ENCODE assay signal across 8 cellular contexts in genomic region chr1:151130837-151131586, GRCh38. TPM values are rescaled to one million over a fixed set of nuclear protein-coding genes. Genes with fewer than 3 reads are reported as not detected.
A peak's percentile ranks its signal among the peaks of the same experiment; 100 is the strongest.
DNase-seq lines count a peak whose midpoint lies in the region; ATAC-seq and TF ChIP-seq lines count a peak whose summit lies in the region.

No MANE protein-coding gene starts in this region.

- peaks cover 6% of the 10 kb centered on the region for H3K36me3 ChIP-seq in neural cell (ENCODE audit: insufficient read depth, low read length)

- peak; percentile 94 for ATAC-seq in stimulated activated memory B cell treated with anti-CD40 and anti-IgM and Interleukin-4, amounts not matched to agents 10 μg/mL and 1 μg/mL and 100 μg/mL, for 72 hours
- ATAC-seq in HG03025 (IDR thresholded peaks at IDR 0.05; ENCODE audit: low FRiP score, unreplicated experiment) = no peak

- DNase-seq in HuH-7.5 (ENCODE audit: low spot score) (peak; percentile 10), fibroblast of the conjunctiva (ENCODE audit: low read depth) (peak; percentile 67), glomerular visceral epithelial cell (ENCODE audit: extremely low spot score) (no peak)
- peak; percentile 44 to 60 for DNase-seq in activated T-helper 1 cell treated with anti-CD3 and anti-CD28 coated beads, Interleukin-2, amount 50 U/mL, for 16 hours (ENCODE audit: low read depth in 1 of 2, low spot score in 1 of 2)

- no peak for TF ChIP-seq RAD21 in neural cell (conservative IDR thresholded peaks at IDR 0.05)

- H3K9me3 Mint-ChIP-seq in stimulated activated memory B cell treated with anti-CD40 and anti-IgM and Interleukin-4, amounts not matched to agents 10 μg/mL and 1 μg/mL and 100 μg/mL, for 72 hours = no peaks in the 10 kb centered on the region

- no peaks in the 10 kb centered on the region for H3F3A ChIP-seq in neural cell (ENCODE audit: insufficient read depth, low read length, poor library complexity, severe bottlenecking)

- no peaks in the 10 kb centered on the region for H3K79me2 ChIP-seq in neural cell (replicated peaks; ENCODE audit: insufficient read depth, low read length)

- H3K27me3 Mint-ChIP-seq in stimulated activated memory B cell treated with anti-CD40 and anti-IgM and Interleukin-4, amounts not matched to agents 10 μg/mL and 1 μg/mL and 100 μg/mL, for 72 hours = no peaks in the 10 kb centered on the region

- H4K20me1 ChIP-seq in neural cell (ENCODE audit: insufficient read depth) = no peaks in the 10 kb centered on the region

- peak overlapping the region; percentile 84 for H3K27ac Mint-ChIP-seq in stimulated activated memory B cell treated with anti-CD40 and anti-IgM and Interleukin-4, amounts not matched to agents 10 μg/mL and 1 μg/mL and 100 μg/mL, for 72 hours

- H2AFZ ChIP-seq in neural cell (ENCODE audit: low read depth, low read length) = no peak overlapping the region

- H3K27ac ChIP-seq in neural cell (ENCODE audit: low read length) = no peak overlapping the region

- H3K4me2 ChIP-seq in neural cell (ENCODE audit: low read length) = no peak overlapping the region

- TF ChIP-seq POLR2A in GM18526 (IDR thresholded peaks at IDR 0.05; ENCODE audit: extremely low read depth, insufficient read length) = peak; percentile 33

- TF ChIP-seq EP300 in neural cell (conservative IDR thresholded peaks at IDR 0.05; ENCODE audit: poor library complexity, severe bottlenecking) = no peak

- peaks cover 13% of the 10 kb centered on the region for H3K4me1 Mint-ChIP-seq in stimulated activated memory B cell treated with anti-CD40 and anti-IgM and Interleukin-4, amounts not matched to agents 10 μg/mL and 1 μg/mL and 100 μg/mL, for 72 hours

- H3K4me3 ChIP-seq in neural cell (ENCODE audit: low read length) = no peak overlapping the region

- H3K9ac ChIP-seq in neural cell (ENCODE audit: low read length) = no peak overlapping the region

- H3K4me3 Mint-ChIP-seq in stimulated activated memory B cell treated with anti-CD40 and anti-IgM and Interleukin-4, amounts not matched to agents 10 μg/mL and 1 μg/mL and 100 μg/mL, for 72 hours = peak overlapping the region; percentile 79

- H3K27me3 ChIP-seq in neural cell (ENCODE audit: insufficient read depth, low read depth, low read length) = no peaks in the 10 kb centered on the region

- H3K9me2 ChIP-seq in neural cell (ENCODE audit: insufficient read depth, low read length) = no peaks in the 10 kb centered on the region

- no peak for TF ChIP-seq CTCF in neural cell (IDR thresholded peaks at IDR 0.05; ENCODE audit: poor library complexity, severe bottlenecking)

- no peaks in the 10 kb centered on the region for H3K9me3 ChIP-seq in neural cell (ENCODE audit: low read length)

- no peaks in the 10 kb centered on the region for H3K36me3 Mint-ChIP-seq in stimulated activated memory B cell treated with anti-CD40 and anti-IgM and Interleukin-4, amounts not matched to agents 10 μg/mL and 1 μg/mL and 100 μg/mL, for 72 hours

TF ChIP-seq in neural cell, 6 proteins besides CTCF, POLR2A, EP300 and RAD21:
- peak; percentile 33 for TF ChIP-seq MXI1 (conservative IDR thresholded peaks at IDR 0.05; ENCODE audit: poor library complexity, severe bottlenecking)
- no peak for TF ChIP-seq EZH2 (IDR thresholded peaks at IDR 0.05; ENCODE audit: borderline replicate concordance, insufficient read depth, low read length, poor library complexity, severe bottlenecking)

RNA-seq across cellular contexts. Expression of gene SEMA6C, which starts 15.4 kb away (rescaled TPM):
- 32.5 and 39.3 TPM in 2 replicates for polyA plus RNA-seq in neural cell
- 38.7 and 40.2 TPM in 2 replicates for polyA minus RNA-seq in neural cell

RNA-seq across cellular contexts. Expression of gene TNFAIP8L2, which starts 25.4 kb away (rescaled TPM):
- polyA plus RNA-seq in neural cell = not detected in 2 replicates
- polyA minus RNA-seq in neural cell = not detected in 2 replicates

RNA-seq across cellular contexts. Expression of gene LYSMD1, which starts 34.7 kb away (rescaled TPM):
- 13.3 and 16.0 TPM in 2 replicates for polyA plus RNA-seq in neural cell
- polyA minus RNA-seq in neural cell = 33.6 and 34.4 TPM in 2 replicates

RNA-seq across cellular contexts. Expression of gene SCNM1, which starts 34.9 kb away (rescaled TPM):
- polyA plus RNA-seq in neural cell = 91.1 and 106 TPM in 2 replicates
- polyA minus RNA-seq in neural cell = 26.3 and 27.7 TPM in 2 replicates

RNA-seq across cellular contexts. Expression of gene TMOD4, which starts 44.8 kb away (rescaled TPM):
- not detected in 2 replicates for polyA plus RNA-seq in neural cell
- not detected in 2 replicates for polyA minus RNA-seq in neural cell
